Comparison of ENCODE assay signal across 8 cellular contexts in the genomic region with DNA sequence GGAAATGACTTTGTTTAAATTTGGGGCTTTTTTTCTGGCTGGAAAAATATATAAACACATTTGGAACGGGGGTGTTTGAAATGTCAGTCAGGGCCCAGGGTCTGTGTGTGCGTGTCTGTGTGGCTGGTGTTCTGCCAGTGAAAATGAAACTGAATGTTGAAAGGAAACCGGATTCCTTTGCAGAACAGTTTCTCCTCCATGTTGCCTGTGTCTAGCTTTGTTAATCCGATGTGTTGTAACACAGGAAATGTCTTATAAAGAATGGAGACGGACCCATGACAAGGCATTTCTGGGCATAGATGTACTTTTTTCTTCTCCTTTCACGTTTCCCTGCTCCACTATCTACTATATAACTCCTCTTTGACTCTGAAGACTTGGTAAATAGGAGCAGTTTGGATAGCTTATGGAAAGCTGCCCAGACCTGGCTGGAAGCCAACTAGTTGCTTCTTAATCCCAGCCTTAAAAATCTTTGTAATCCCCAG. TPM values are rescaled to one million over a fixed set of nuclear protein-coding genes. Genes with fewer than 3 reads are reported as not detected.
DNase-seq lines count a peak whose midpoint lies in the region; ATAC-seq and TF ChIP-seq lines count a peak whose summit lies in the region.

No MANE protein-coding gene starts in this region.

- in situ Hi-C loops in GM13976 (cut with MboI; ENCODE audit: low sequenced_read_pairs, unreplicated experiment) = no loop called here

- H4K20me1 ChIP-seq in fibroblast of lung (ENCODE audit: control insufficient read depth, extremely low read depth, insufficient read depth, low read length) = no peaks in the 10 kb centered on the region
- no peaks in the 10 kb centered on the region for H4K20me1 ChIP-seq in Karpas-422 (ENCODE audit: insufficient read depth, low read depth, low read length)

- H3K9ac ChIP-seq in fibroblast of lung (ENCODE audit: insufficient read depth, low read length) = peak overlapping the region; percentile 41
- no peak overlapping the region for H3K9ac ChIP-seq in Karpas-422 (ENCODE audit: low read length)

- peak overlapping the region; percentile 9 to 78 (median 32) for H3K4me3 ChIP-seq in fibroblast of lung (replicated peaks in 1 of 4; ENCODE audit: control extremely low read depth in 1 of 4, insufficient read depth in 1 of 4, low read depth in 3 of 4, low read length in 4 of 4)
- H3K4me3 ChIP-seq in psoas muscle = peak overlapping the region; percentile 75
- H3K4me3 ChIP-seq in Karpas-422 (ENCODE audit: low read length) = no peak overlapping the region

- no peaks in the 10 kb centered on the region for H3K9me2 ChIP-seq in Karpas-422 (replicated peaks; ENCODE audit: insufficient read depth, low read length)

- H3K9me3 ChIP-seq in fibroblast of lung (ENCODE audit: control insufficient read depth, insufficient read depth, low read depth, low read length) (no peaks in the 10 kb centered on the region), psoas muscle (no peaks in the 10 kb centered on the region), Karpas-422 (ENCODE audit: low read length) (no peaks in the 10 kb centered on the region)

- H3K79me2 ChIP-seq in fibroblast of lung (ENCODE audit: control insufficient read depth, insufficient read depth, low read length) = peaks cover 9% of the 10 kb centered on the region
- no peaks in the 10 kb centered on the region for H3K79me2 ChIP-seq in Karpas-422 (ENCODE audit: low read length)

- H3K36me3 ChIP-seq in fibroblast of lung (ENCODE audit: control insufficient read depth, insufficient read depth, low read length) (no peaks in the 10 kb centered on the region), psoas muscle (ENCODE audit: insufficient read depth in 1 of 2, low read depth in 1 of 2) (no peaks in the 10 kb centered on the region), Karpas-422 (ENCODE audit: insufficient read depth, low read length) (no peaks in the 10 kb centered on the region)

- peak overlapping the region; percentile 95 for H3K27ac ChIP-seq in fibroblast of lung (ENCODE audit: insufficient read depth, low read length)
- peak overlapping the region; percentile 97 for H3K27ac ChIP-seq in psoas muscle
- no peak overlapping the region for H3K27ac ChIP-seq in Karpas-422 (ENCODE audit: low read length)

- WGBS in psoas muscle, 3 donors = 0 to 3% (median 2%) methylated on average over 6 of the region's 6 CpGs

- ATAC-seq in psoas muscle = peak; percentile 11 to 21 (median 18)

- peak overlapping the region; percentile 75 for H3K4me2 ChIP-seq in fibroblast of lung (ENCODE audit: extremely low read depth, insufficient read depth, low read length)
- H3K4me2 ChIP-seq in Karpas-422 (ENCODE audit: low read depth, low read length, poor library complexity, severe bottlenecking) = no peak overlapping the region

- H3K4me1 ChIP-seq in fibroblast of lung (ENCODE audit: control insufficient read depth, extremely low read depth, insufficient read depth, low read length) (peaks cover 38% of the 10 kb centered on the region), psoas muscle (peaks cover 61% of the 10 kb centered on the region), Karpas-422 (ENCODE audit: low read length) (peaks cover 3% of the 10 kb centered on the region; the same call in 1 of the 2 replicates)

- TF ChIP-seq CTCF in GM13976 (IDR thresholded peaks at IDR 0.05; ENCODE audit: borderline replicate concordance, control extremely low read depth, extremely low read depth, insufficient read depth, missing control alignments) = no peak
- no peak for TF ChIP-seq CTCF in fibroblast of lung (conservative IDR thresholded peaks at IDR 0.05 in 1 of 2, IDR thresholded peaks at IDR 0.05 in 1 of 2; ENCODE audit: low read depth in 1 of 2, low read length in 2 of 2)
- TF ChIP-seq CTCF in psoas muscle (IDR thresholded peaks at IDR 0.05) = no peak

- peak; percentile 77 for DNase-seq in GM13976 (ENCODE audit: low spot score)
- DNase-seq in HCEC 1CT = peak; percentile 92
- DNase-seq in NCI-H446 treated with DMSO at 0.1 percent for 48 hours (lab: John Stamatoyannopoulos, UW) = peak; percentile 17
- peak; percentile 28 for DNase-seq in activated T-cell treated with anti-CD3 and anti-CD28 coated beads, Interleukin-2, amount 50 U/mL, for 1 hour
- peak; percentile 84 to 98 for DNase-seq in fibroblast of lung (ENCODE audit: low read depth in 2 of 2)
- DNase-seq in psoas muscle = peak; percentile 64 to 77
- DNase-seq in Karpas-422 = no peak
- DNase-seq in NCI-H510A treated with DMSO at 0.1 percent for 48 hours (lab: John Stamatoyannopoulos, UW) = no peak

- H2AFZ ChIP-seq in fibroblast of lung (ENCODE audit: low read length) (peak overlapping the region; percentile 58), Karpas-422 (ENCODE audit: low read length) (no peak overlapping the region)

- H3K27me3 ChIP-seq in fibroblast of lung (ENCODE audit: control insufficient read depth, insufficient read depth, low read length) (no peaks in the 10 kb centered on the region), psoas muscle (ENCODE audit: insufficient read depth in 3 of 3, low read length in 2 of 3) (no peaks in the 10 kb centered on the region), Karpas-422 (ENCODE audit: low read length) (no peaks in the 10 kb centered on the region)

- intact Hi-C loops in psoas muscle (cut with DNase I) = no loop called here

RNA-seq across cellular contexts. Expression of gene SQOR, which starts 2.8 kb away (rescaled TPM):
- 105 and 129 TPM in 2 replicates for total RNA-seq in fibroblast of lung
- polyA plus RNA-seq in fibroblast of lung = 55.4 and 81.5 TPM in 2 replicates
- polyA plus RNA-seq in fibroblast of lung (2012) = 45.9 and 61.3 TPM in 2 replicates
- 45.2 and 102 TPM in 2 replicates for polyA minus RNA-seq in fibroblast of lung (ENCODE audit: low replicate concordance)
- total RNA-seq in psoas muscle = 100 to 1,000 TPM in 3 of 4 donors, 10 to 100 TPM in 1; 46.5 to 174 (median 152) TPM
- 100 to 1,000 TPM in 1 of 3 donors, 10 to 100 TPM in 2; 67.6 to 142 (median 70.2) TPM for polyA plus RNA-seq in psoas muscle
- 2.1 and 3.5 TPM in 2 replicates for total RNA-seq in Karpas-422 (2014; rRNA removed; shearing (Covaris generic); ENCODE audit: low replicate concordance)

RNA-seq across cellular contexts. Expression of gene BLOC1S6, which starts 50.4 kb away (rescaled TPM):
- 84.6 and 91.9 TPM in 2 replicates for total RNA-seq in fibroblast of lung
- polyA plus RNA-seq in fibroblast of lung = 34.2 and 38.3 TPM in 2 replicates
- 44.9 and 50.2 TPM in 2 replicates for polyA plus RNA-seq in fibroblast of lung (2012)
- polyA minus RNA-seq in fibroblast of lung (ENCODE audit: low replicate concordance) = 3.1 and 4.6 TPM in 2 replicates
- 10 to 100 TPM; 23.7 to 55.2 (median 30.3) TPM for total RNA-seq in psoas muscle
- 10 to 100 TPM; 14.3 to 45.9 (median 31.7) TPM for polyA plus RNA-seq in psoas muscle
- 62.7 and 77.1 TPM in 2 replicates for total RNA-seq in Karpas-422 (2014; rRNA removed; shearing (Covaris generic); ENCODE audit: low replicate concordance)

Comparison
In these comparisons a context has a peak if more than half of its experiments do, and no peak if none do; other contexts are left out.
1. DNase-seq: peak in GM13976 (single experiment), HCEC 1CT (single experiment), NCI-H446 treated with DMSO at 0.1 percent for 48 hours (single experiment), activated T-cell treated with anti-CD3 and anti-CD28 coated beads, Interleukin-2, amount 50 U/mL, for 1 hour (single experiment), fibroblast of lung (2 of 2) and psoas muscle (2 of 2); none in Karpas-422 (single experiment) and NCI-H510A treated with DMSO at 0.1 percent for 48 hours (single experiment).
2. RNA of gene SQOR, which starts 2.8 kb away (total RNA-seq): 46.5 to 174 TPM in psoas muscle and 105 to 129 TPM in fibroblast of lung; 2.1 to 3.5 TPM in Karpas-422; every median in the first group is over 10 times any median in the second.